ENCODE assay signal across 8 cellular contexts in genomic region chr14:100155049-100155621, GRCh38. TPM values are rescaled to one million over a fixed set of nuclear protein-coding genes. Genes with fewer than 3 reads are reported as not detected.
A peak's percentile ranks its signal among the peaks of the same experiment; 100 is the strongest.
DNase-seq lines count a peak whose midpoint lies in the region; ATAC-seq lines count a peak whose summit lies in the region.

No MANE protein-coding gene starts in this region.

- no peak overlapping the region for H3K4me3 ChIP-seq in MG63

- no peak for ATAC-seq in HG02981 (IDR thresholded peaks at IDR 0.05; ENCODE audit: unreplicated experiment)

- no peak overlapping the region for H3K27ac Mint-ChIP-seq in activated naive CD8-positive, alpha-beta T cell treated with anti-CD3 and anti-CD28 coated beads for 36 hours

- no peak overlapping the region for H3K4me3 Mint-ChIP-seq in activated naive CD8-positive, alpha-beta T cell treated with anti-CD3 and anti-CD28 coated beads for 36 hours

- peaks cover 5% of the 10 kb centered on the region for H3K9me3 Mint-ChIP-seq in activated naive CD8-positive, alpha-beta T cell treated with anti-CD3 and anti-CD28 coated beads for 36 hours

- peaks cover 4% of the 10 kb centered on the region for H3K27me3 ChIP-seq in MG63

- H3K4me1 Mint-ChIP-seq in activated naive CD8-positive, alpha-beta T cell treated with anti-CD3 and anti-CD28 coated beads for 36 hours = peaks cover 3% of the 10 kb centered on the region

- H3K36me3 ChIP-seq in MG63 = no peaks in the 10 kb centered on the region

- DNase-seq in NCI-H2029 (lab: John Stamatoyannopoulos, UW) (peak; percentile 45), NCI-H2029 treated with DMSO at 0.1 percent for 48 hours (lab: John Stamatoyannopoulos, UW) (no peak), HUDEP-2 (lab: John Stamatoyannopoulos, UW; ENCODE audit: unreplicated experiment in 76 of 76) (peak in 50 of 76 experiments; percentile 11 to 67 (median 39)), kidney tubule cell (ENCODE audit: low spot score) (peak; percentile 45), MG63 (no peak), NCI-H2081 treated with DMSO at 0.1 percent for 48 hours (lab: John Stamatoyannopoulos, UW) (no peak)
- DNase-seq in activated naive CD8-positive, alpha-beta T cell treated with anti-CD3 and anti-CD28 coated beads for 36 hours = peak; percentile 43

- peaks cover 1% of the 10 kb centered on the region for H3K36me3 Mint-ChIP-seq in activated naive CD8-positive, alpha-beta T cell treated with anti-CD3 and anti-CD28 coated beads for 36 hours

- H3K27me3 Mint-ChIP-seq in activated naive CD8-positive, alpha-beta T cell treated with anti-CD3 and anti-CD28 coated beads for 36 hours = peaks cover 21% of the 10 kb centered on the region

- no peaks in the 10 kb centered on the region for H3K9me3 ChIP-seq in MG63

RNA-seq across cellular contexts. Expression of gene DEGS2, which starts 4.3 kb away (rescaled TPM):
- 1 to 10 TPM; 1.6 to 1.8 TPM for total RNA-seq in activated naive CD8-positive, alpha-beta T cell treated with anti-CD3 and anti-CD28 coated beads for 36 hours
- not detected in 2 replicates for total RNA-seq in MG63 (2014; rRNA removed; shearing (Covaris generic); ENCODE audit: low replicate concordance)

Comparison
In these comparisons a context has a peak if more than half of its experiments do, and no peak if none do; other contexts are left out.
1. DNase-seq: peak in NCI-H2029 (single experiment), HUDEP-2 (50 of 76), activated naive CD8-positive, alpha-beta T cell treated with anti-CD3 and anti-CD28 coated beads for 36 hours (single experiment) and kidney tubule cell (single experiment); none in NCI-H2029 treated with DMSO at 0.1 percent for 48 hours (single experiment), MG63 (single experiment) and NCI-H2081 treated with DMSO at 0.1 percent for 48 hours (single experiment).